In the genomic region with DNA sequence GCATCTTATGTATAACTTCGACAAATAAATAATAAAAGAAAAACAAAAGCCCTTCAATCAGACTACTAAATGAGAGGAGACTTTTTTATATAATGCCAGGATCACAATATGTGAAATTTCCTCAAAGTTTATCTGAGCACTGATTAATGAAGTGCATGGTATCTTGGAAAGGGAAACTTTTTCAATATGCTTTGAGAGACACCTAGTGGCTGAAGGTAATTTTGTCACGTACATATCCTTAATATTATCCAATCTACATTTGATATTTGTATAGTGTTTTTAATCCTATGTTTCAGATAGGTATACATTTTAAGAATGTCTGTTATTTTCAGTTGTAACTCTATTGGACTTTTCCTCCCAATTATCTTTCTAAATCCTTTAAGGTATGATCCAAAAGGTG, we compare ENCODE assay signal across 9 cellular contexts.
A peak's percentile ranks its signal among the peaks of the same experiment; 100 is the strongest.
DNase-seq lines count a peak whose midpoint lies in the region; ATAC-seq, FAIRE-seq and TF ChIP-seq lines count a peak whose summit lies in the region.
"Had no signal": no experiment of that assay in that cellular context is flagged by ENCODE, and none has a peak within 500 bp of the region (broad histone marks: within the 10 kb centered on the region; RNA-seq: fewer than 3 reads in every experiment).

No MANE protein-coding gene starts in this region.

- H3K27ac ChIP-seq in cardiac muscle cell (no peak overlapping the region), foreskin keratinocyte (no peak overlapping the region), tibial nerve (no peak overlapping the region)
- H3K27ac ChIP-seq: skin epidermis had no signal

- TF ChIP-seq EP300 in tibial nerve (IDR thresholded peaks at IDR 0.05), result no peak

- FAIRE-seq in RCC 7860 (lab: Jason Lieb, UNC), result peak; percentile 84

- ATAC-seq in Right ventricle myocardium superior (ENCODE audit: poor library complexity) (no peak), foreskin keratinocyte (no peak)

- H3K9me3 ChIP-seq in cardiac muscle cell (ENCODE audit: low read depth) (no peaks in the 10 kb centered on the region), tibial nerve (no peaks in the 10 kb centered on the region)

- intact Hi-C loops in Right ventricle myocardium superior (cut with DNase I), result no loop called here

- no peaks in the 10 kb centered on the region for H3K27me3 ChIP-seq in cardiac muscle cell
- H3K27me3 ChIP-seq in foreskin keratinocyte, result no peaks in the 10 kb centered on the region
- H3K27me3 ChIP-seq in tibial nerve, result peaks cover 0 to 9% of the 10 kb centered on the region in 2 donors

- WGBS in tibial nerve, 2 donors, result 5 to 9% methylated on average over 2 of the region's 2 CpGs

- H3K36me3 ChIP-seq in cardiac muscle cell (no peaks in the 10 kb centered on the region), tibial nerve (no peaks in the 10 kb centered on the region)

- TF ChIP-seq CTCF in cardiac muscle cell (IDR thresholded peaks at IDR 0.05; ENCODE audit: low read depth, low read length), result peak; percentile 35
- TF ChIP-seq CTCF in foreskin keratinocyte (conservative IDR thresholded peaks at IDR 0.05), result peak; percentile 39
- TF ChIP-seq CTCF in tibial nerve (IDR thresholded peaks at IDR 0.05), result peak in 3 of 5 experiments; percentile 30 to 51 (median 40)

- H3K4me1 ChIP-seq in cardiac muscle cell (ENCODE audit: low read depth), result peaks cover 19% of the 10 kb centered on the region
- H3K4me1 ChIP-seq in foreskin keratinocyte, result no peaks in the 10 kb centered on the region
- no peaks in the 10 kb centered on the region for H3K4me1 ChIP-seq in tibial nerve

- no peak for TF ChIP-seq POLR2A in tibial nerve (IDR thresholded peaks at IDR 0.05)

- H3K4me3 ChIP-seq in cardiac muscle cell (no peak overlapping the region), tibial nerve (no peak overlapping the region)
- H3K4me3 ChIP-seq: skin epidermis had no signal

- DNase-seq in cardiac muscle cell (ENCODE audit: low read depth in 1 of 2, low spot score in 1 of 2) (peak; percentile 58 to 59), Right ventricle myocardium superior (no peak), RCC 7860 (ENCODE audit: low spot score) (peak; percentile 18), foreskin keratinocyte (peak in 1 of 2 donors; percentile 1), tibial nerve (ENCODE audit: low spot score in 2 of 2) (no peak), cortex of kidney (lab: John Stamatoyannopoulos, UW) (no peak), GM19238 (ENCODE audit: insufficient read length, low spot score) (no peak)
- no peak for DNase-seq in activated naive CD4-positive, alpha-beta T cell treated with anti-CD3 and anti-CD28 coated beads, Interleukin-2, amount 50 U/mL, for 16 hours

Comparison
In these comparisons a context has a peak if more than half of its experiments do, and no peak if none do; other contexts are left out.
1. DNase-seq: peak in cardiac muscle cell (2 of 2) and RCC 7860 (single experiment); none in Right ventricle myocardium superior (single experiment), tibial nerve (0 of 2), activated naive CD4-positive, alpha-beta T cell treated with anti-CD3 and anti-CD28 coated beads, Interleukin-2, amount 50 U/mL, for 16 hours (single experiment), cortex of kidney (single experiment) and GM19238 (single experiment).
2. Peak in every context shown above with its lines, with median percentiles within 50 percentile points of each other: CTCF ChIP-seq.